Comparison of ENCODE assay signal across 17 cellular contexts in genomic region chr9:97773723-97774122, GRCh38.
DNase-seq lines count a peak whose midpoint lies in the region; ATAC-seq, FAIRE-seq and TF ChIP-seq lines count a peak whose summit lies in the region.
"Had no signal": no experiment of that assay in that cellular context is flagged by ENCODE, and none has a peak within 500 bp of the region (broad histone marks: within the 10 kb centered on the region; RNA-seq: fewer than 3 reads in every experiment).

No MANE protein-coding gene starts in this region.

- H3K27ac Mint-ChIP-seq in HFFc6: no peak overlapping the region
- no peak overlapping the region for H3K27ac Mint-ChIP-seq in neural progenitor cell
- H3K27ac Mint-ChIP-seq: activated T-helper 17 cell treated with anti-CD3 and anti-CD28 coated beads, Interleukin-2, amount 50 U/mL, for 72 hours; brain; CD4-positive, alpha-beta T cell; H9; memory B cell had no signal

- peaks cover 6% of the 10 kb centered on the region for H3F3A ChIP-seq in neural progenitor cell (ENCODE audit: low read depth)

- intact Hi-C loops in esophagus squamous epithelium (cut with DNase I) (no loop called here), dorsolateral prefrontal cortex (cut with DNase I) (no loop called here), kidney (cut with DNase I) (no loop called here)

- H3K79me2 ChIP-seq in neural progenitor cell (ENCODE audit: low read depth): no peaks in the 10 kb centered on the region

- H3K4me1 ChIP-seq in RWPE2 (ENCODE audit: insufficient read depth, poor library complexity, severe bottlenecking) (peaks cover 12% of the 10 kb centered on the region), esophagus squamous epithelium (peaks cover 3 to 51% (median 13%) of the 10 kb centered on the region in 3 donors), neural progenitor cell (peaks cover 36% of the 10 kb centered on the region), kidney (ENCODE audit: control insufficient read depth in 1 of 2, insufficient read depth in 1 of 2, low read depth in 1 of 2, low read length in 2 of 2) (no peaks in the 10 kb centered on the region)

- H2AFZ ChIP-seq in neural progenitor cell (replicated peaks): no peak overlapping the region

- no peak overlapping the region for H3K27ac ChIP-seq in RWPE2 (ENCODE audit: poor library complexity, severe bottlenecking)
- H3K27ac ChIP-seq in esophagus squamous epithelium: peak overlapping the region; percentile 74 to 90 (median 82)
- H3K27ac ChIP-seq in neural progenitor cell: no peak overlapping the region
- H3K27ac ChIP-seq in dorsolateral prefrontal cortex: no peak overlapping the region
- H3K27ac ChIP-seq in kidney (ENCODE audit: low read depth in 2 of 2, low read length in 2 of 2): no peak overlapping the region

- ATAC-seq in RWPE2 (ENCODE audit: low read depth): peak; percentile 78
- ATAC-seq: activated T-helper 17 cell treated with anti-CD3 and anti-CD28 coated beads, Interleukin-2, amount 50 U/mL, for 72 hours had no signal

- peaks cover 15% of the 10 kb centered on the region for H4K20me1 ChIP-seq in neural progenitor cell (ENCODE audit: low read depth)

- H3K9me3 Mint-ChIP-seq in HFFc6 (peaks cover 9% of the 10 kb centered on the region), neural progenitor cell (peaks cover 8% of the 10 kb centered on the region)

- H3K9ac ChIP-seq in neural progenitor cell (no peak overlapping the region), kidney (ENCODE audit: low read length in 2 of 2) (no peak overlapping the region)

- FAIRE-seq in kidney (lab: Jason Lieb, UNC): no peak
- FAIRE-seq: endometrium had no signal

- TF ChIP-seq CTCF in HFFc6 (IDR thresholded peaks at IDR 0.05): no peak
- no peak for TF ChIP-seq CTCF in RWPE2 (IDR thresholded peaks at IDR 0.05; ENCODE audit: poor library complexity, severe bottlenecking)
- TF ChIP-seq CTCF in esophagus squamous epithelium (IDR thresholded peaks at IDR 0.05): no peak
- TF ChIP-seq CTCF in retinal pigment epithelial cell (conservative IDR thresholded peaks at IDR 0.05; ENCODE audit: low read depth, low read length): no peak
- no peak for TF ChIP-seq CTCF in neural progenitor cell (IDR thresholded peaks at IDR 0.05)
- TF ChIP-seq CTCF in dorsolateral prefrontal cortex (IDR thresholded peaks at IDR 0.05 in 54 of 56, conservative IDR thresholded peaks at IDR 0.05 in 2 of 56; ENCODE audit: low read depth in 1 of 56, partially characterized antibody in 56 of 56): no peak
- no peak for TF ChIP-seq CTCF in kidney (IDR thresholded peaks at IDR 0.05; ENCODE audit: borderline replicate concordance, extremely low read depth, insufficient read depth)

- H3K4me3 Mint-ChIP-seq in HFFc6: no peak overlapping the region
- H3K4me3 Mint-ChIP-seq in neural progenitor cell: no peak overlapping the region
- H3K4me3 Mint-ChIP-seq: activated T-helper 17 cell treated with anti-CD3 and anti-CD28 coated beads, Interleukin-2, amount 50 U/mL, for 72 hours; brain; CD4-positive, alpha-beta T cell; H9; memory B cell had no signal

- DNase-seq in HFFc6: peak; percentile 51
- DNase-seq in RWPE2 (ENCODE audit: low spot score): no peak
- DNase-seq in esophagus squamous epithelium (lab: John Stamatoyannopoulos, UW): no peak
- peak; percentile 93 for DNase-seq in retinal pigment epithelial cell (ENCODE audit: low read depth)
- DNase-seq in NCI-H2227 (lab: John Stamatoyannopoulos, UW; ENCODE audit: unreplicated experiment): no peak
- no peak for DNase-seq in neural progenitor cell (ENCODE audit: low spot score)
- DNase-seq in dorsolateral prefrontal cortex: no peak
- DNase-seq in kidney: no peak
- DNase-seq: CD4-positive, alpha-beta T cell; H9; MV-4-11; NCI-H226; occipital lobe had no signal

- no peak for TF ChIP-seq POLR2A in esophagus squamous epithelium (IDR thresholded peaks at IDR 0.05)

- H3K27me3 Mint-ChIP-seq in HFFc6 (ENCODE audit: insufficient read depth) (no peaks in the 10 kb centered on the region), neural progenitor cell (ENCODE audit: insufficient read depth, low read depth) (peaks cover 4% of the 10 kb centered on the region)

- WGBS in esophagus squamous epithelium, 2 donors: 24 to 37% methylated on average over 2 to 3 of the region's 3 CpGs

- H3K9me3 ChIP-seq in RWPE2 (ENCODE audit: severe bottlenecking) (peaks cover 5% of the 10 kb centered on the region), esophagus squamous epithelium (peaks cover 0 to 7% (median 7%) of the 10 kb centered on the region in 3 donors), neural progenitor cell (ENCODE audit: low read depth) (peaks cover 8% of the 10 kb centered on the region), kidney (ENCODE audit: control insufficient read depth in 1 of 2, low read length in 2 of 2) (peaks cover 0 to 5% of the 10 kb centered on the region in 2 donors)

- H3K4me2 ChIP-seq in neural progenitor cell: no peak overlapping the region

- H3K36me3 Mint-ChIP-seq in HFFc6 (ENCODE audit: low read depth): peaks cover 20% of the 10 kb centered on the region
- H3K36me3 Mint-ChIP-seq in neural progenitor cell: no peaks in the 10 kb centered on the region
- H3K36me3 Mint-ChIP-seq: brain had no signal

- H3K27me3 ChIP-seq in RWPE2 (ENCODE audit: insufficient read depth, poor library complexity, severe bottlenecking) (no peaks in the 10 kb centered on the region), esophagus squamous epithelium (peaks cover 0 to 40% (median 0%) of the 10 kb centered on the region in 4 donors), neural progenitor cell (peaks cover 58% of the 10 kb centered on the region), dorsolateral prefrontal cortex (peaks cover 0 to 29% (median 6%) of the 10 kb centered on the region in 45 donors)

- H3K4me1 Mint-ChIP-seq in HFFc6 (ENCODE audit: low read depth) (peaks cover 65% of the 10 kb centered on the region), neural progenitor cell (peaks cover 18% of the 10 kb centered on the region)
- H3K4me1 Mint-ChIP-seq: activated T-helper 17 cell treated with anti-CD3 and anti-CD28 coated beads, Interleukin-2, amount 50 U/mL, for 72 hours; brain; memory B cell had no signal

- H3K4me3 ChIP-seq in RWPE2 (ENCODE audit: severe bottlenecking) (no peak overlapping the region), esophagus squamous epithelium (no peak overlapping the region), retinal pigment epithelial cell (ENCODE audit: low read length) (no peak overlapping the region), neural progenitor cell (no peak overlapping the region), dorsolateral prefrontal cortex (no peak overlapping the region), kidney (ENCODE audit: low read length in 2 of 2) (no peak overlapping the region)

- H3K36me3 ChIP-seq in RWPE2 (ENCODE audit: low read depth): no peaks in the 10 kb centered on the region
- no peaks in the 10 kb centered on the region for H3K36me3 ChIP-seq in esophagus squamous epithelium
- no peaks in the 10 kb centered on the region for H3K36me3 ChIP-seq in neural progenitor cell
- no peaks in the 10 kb centered on the region for H3K36me3 ChIP-seq in kidney (ENCODE audit: control insufficient read depth in 1 of 2, insufficient read depth in 2 of 2, low read length in 2 of 2)

Comparison
In these comparisons a context has a peak if more than half of its experiments do, and no peak if none do; other contexts are left out.
1. DNase-seq: peak in HFFc6 (single experiment) and retinal pigment epithelial cell (single experiment); none in RWPE2 (single experiment), esophagus squamous epithelium (single experiment), NCI-H2227 (single experiment), neural progenitor cell (single experiment), dorsolateral prefrontal cortex (0 of 10) and kidney (single experiment).
2. H3K27ac ChIP-seq: peak in esophagus squamous epithelium (4 of 4); none in RWPE2 (single experiment), neural progenitor cell (single experiment), dorsolateral prefrontal cortex (0 of 59) and kidney (0 of 2).